Comparison of ENCODE assay signal across 19 cellular contexts in genomic region chr14:81826080-81826479, GRCh38.
"Had no signal": no experiment of that assay in that cellular context is flagged by ENCODE, and none has a peak within 500 bp of the region (broad histone marks: within the 10 kb centered on the region; RNA-seq: fewer than 3 reads in every experiment).

No MANE protein-coding gene starts in this region.

- H3K27me3 Mint-ChIP-seq: activated CD4-positive, alpha-beta T cell treated with anti-CD3 and anti-CD28 coated beads, Interleukin-2, amount 10 ng/mL, durations not matched to agents 7 days and 5 days; activated CD8-positive, alpha-beta memory T cell treated with anti-CD3 and anti-CD28 coated beads, Interleukin-2, amount 10 ng/mL, durations not matched to agents 7 days and 5 days; activated CD8-positive, alpha-beta T cell treated with anti-CD3 and anti-CD28 coated beads for 36 hours; activated naive CD4-positive, alpha-beta T cell treated with anti-CD3 and anti-CD28 coated beads, Interleukin-2, amount 10 ng/mL, durations not matched to agents 7 days and 5 days; naive thymus-derived CD4-positive, alpha-beta T cell; T-helper 17 cell had no signal

- H3K36me3 Mint-ChIP-seq: activated CD8-positive, alpha-beta memory T cell treated with anti-CD3 and anti-CD28 coated beads, Interleukin-2, amount 10 ng/mL, durations not matched to agents 7 days and 5 days; activated naive CD4-positive, alpha-beta T cell treated with anti-CD3 and anti-CD28 coated beads, Interleukin-2, amount 10 ng/mL, durations not matched to agents 7 days and 5 days; naive thymus-derived CD4-positive, alpha-beta T cell had no signal

- H3K27ac Mint-ChIP-seq: activated CD4-positive, alpha-beta T cell treated with anti-CD3 and anti-CD28 coated beads, Interleukin-2, amount 10 ng/mL, durations not matched to agents 7 days and 5 days; activated CD8-positive, alpha-beta memory T cell treated with anti-CD3 and anti-CD28 coated beads, Interleukin-2, amount 10 ng/mL, durations not matched to agents 7 days and 5 days; activated CD8-positive, alpha-beta T cell treated with anti-CD3 and anti-CD28 coated beads for 36 hours; activated naive CD4-positive, alpha-beta T cell treated with anti-CD3 and anti-CD28 coated beads, Interleukin-2, amount 10 ng/mL, durations not matched to agents 7 days and 5 days; naive thymus-derived CD4-positive, alpha-beta T cell; progenitor cell of endocrine pancreas; T-helper 17 cell had no signal

- H3K9me3 ChIP-seq: upper lobe of right lung had no signal

- H3K4me1 ChIP-seq: upper lobe of right lung had no signal

- ATAC-seq: activated CD8-positive, alpha-beta memory T cell treated with anti-CD3 and anti-CD28 coated beads, Interleukin-2, amount 10 ng/mL, durations not matched to agents 7 days and 5 days; activated CD8-positive, alpha-beta T cell treated with anti-CD3 and anti-CD28 coated beads for 36 hours; left lobe of liver; naive thymus-derived CD4-positive, alpha-beta T cell; stimulated activated naive CD8-positive, alpha-beta T cell treated with anti-CD3 and anti-CD28 coated beads, Interleukin-15, Interleukin-2, amounts not matched to agents 100 U/mL and 50 U/mL, for 24 hours; T-helper 17 cell; upper lobe of right lung had no signal

- H3K27me3 ChIP-seq: cardiac muscle cell, upper lobe of right lung had no signal

- H3K4me3 ChIP-seq: cardiac muscle cell, lung, upper lobe of right lung had no signal

- H3K4me3 Mint-ChIP-seq: activated CD4-positive, alpha-beta T cell treated with anti-CD3 and anti-CD28 coated beads, Interleukin-2, amount 10 ng/mL, durations not matched to agents 7 days and 5 days; activated CD8-positive, alpha-beta memory T cell treated with anti-CD3 and anti-CD28 coated beads, Interleukin-2, amount 10 ng/mL, durations not matched to agents 7 days and 5 days; activated CD8-positive, alpha-beta T cell treated with anti-CD3 and anti-CD28 coated beads for 36 hours; activated naive CD4-positive, alpha-beta T cell treated with anti-CD3 and anti-CD28 coated beads, Interleukin-2, amount 10 ng/mL, durations not matched to agents 7 days and 5 days; naive thymus-derived CD4-positive, alpha-beta T cell; T-helper 17 cell had no signal

- H3K4me1 Mint-ChIP-seq: activated CD4-positive, alpha-beta T cell treated with anti-CD3 and anti-CD28 coated beads, Interleukin-2, amount 10 ng/mL, durations not matched to agents 7 days and 5 days; activated CD8-positive, alpha-beta memory T cell treated with anti-CD3 and anti-CD28 coated beads, Interleukin-2, amount 10 ng/mL, durations not matched to agents 7 days and 5 days; activated naive CD4-positive, alpha-beta T cell treated with anti-CD3 and anti-CD28 coated beads, Interleukin-2, amount 10 ng/mL, durations not matched to agents 7 days and 5 days; naive thymus-derived CD4-positive, alpha-beta T cell; T-helper 17 cell had no signal

- DNase-seq: activated CD4-positive, alpha-beta T cell treated with anti-CD3 and anti-CD28 coated beads, Interleukin-2, amount 10 ng/mL, durations not matched to agents 7 days and 5 days; activated CD4-positive, CD25-positive, alpha-beta regulatory T cell treated with anti-CD3 and anti-CD28 coated beads, Interleukin-2, amount 50 U/mL, for 72 hours; activated CD8-positive, alpha-beta memory T cell treated with anti-CD3 and anti-CD28 coated beads, Interleukin-2, amount 10 ng/mL, durations not matched to agents 7 days and 5 days; activated CD8-positive, alpha-beta T cell treated with anti-CD3 and anti-CD28 coated beads for 36 hours; activated effector memory CD4-positive, alpha-beta T cell treated with anti-CD3 and anti-CD28 coated beads, Interleukin-2, amount 50 U/mL, for 16 hours; activated naive CD4-positive, alpha-beta T cell treated with anti-CD3 and anti-CD28 coated beads, Interleukin-2, amount 10 ng/mL, durations not matched to agents 7 days and 5 days; activated T-cell treated with anti-CD3 and anti-CD28 coated beads for 4 hours; amygdala; naive thymus-derived CD4-positive, alpha-beta T cell; stimulated activated CD4-positive, alpha-beta T cell treated with anti-CD3 and anti-CD28 coated beads, Interleukin-12 subunit alpha, Interleukin-12 subunit beta, amount 100 ng/mL, for 4 hours; stimulated activated CD4-positive, alpha-beta T cell treated with anti-CD3 and anti-CD28 coated beads, Interleukin-4, amount 100 ng/mL, for 4 hours; stimulated activated naive CD8-positive, alpha-beta T cell treated with anti-CD3 and anti-CD28 coated beads, Interleukin-15, Interleukin-2, amounts not matched to agents 100 U/mL and 50 U/mL, for 24 hours; T-helper 17 cell; upper lobe of right lung had no signal

- H3K36me3 ChIP-seq: cardiac muscle cell, upper lobe of right lung had no signal

- H3K27ac ChIP-seq: cardiac muscle cell, upper lobe of right lung, VCaP had no signal
